15 cellular contexts compared by ENCODE assay signal in genomic region chr1:168628807-168629206, GRCh38. TPM values are rescaled to one million over a fixed set of nuclear protein-coding genes. Genes with fewer than 3 reads are reported as not detected.
DNase-seq lines count a peak whose midpoint lies in the region; ATAC-seq and TF ChIP-seq lines count a peak whose summit lies in the region.
"Had no signal": no experiment of that assay in that cellular context is flagged by ENCODE, and none has a peak within 500 bp of the region (broad histone marks: within the 10 kb centered on the region; RNA-seq: fewer than 3 reads in every experiment).

No MANE protein-coding gene starts in this region.

- H3K27me3 ChIP-seq in MG63 (no peaks in the 10 kb centered on the region), smooth muscle cell (ENCODE audit: low read depth) (no peaks in the 10 kb centered on the region)
- H3K27me3 ChIP-seq: SJSA1 had no signal

- H3K4me3 ChIP-seq in MG63 = no peak overlapping the region
- H3K4me3 ChIP-seq in epithelial cell of proximal tubule (ENCODE audit: low read depth, low read length) = no peak overlapping the region
- H3K4me3 ChIP-seq in smooth muscle cell = no peak overlapping the region
- H3K4me3 ChIP-seq: prostate gland, SJSA1 had no signal

- no peaks in the 10 kb centered on the region for H3K9me3 Mint-ChIP-seq in activated CD8-positive, alpha-beta T cell treated with anti-CD3 and anti-CD28 coated beads for 36 hours
- H3K9me3 Mint-ChIP-seq in activated CD8-positive, alpha-beta T cell treated with anti-CD3 and anti-CD28 coated beads, Interleukin-2, amount 10 ng/mL, durations not matched to agents 7 days and 5 days (ENCODE audit: insufficient read depth) = no peaks in the 10 kb centered on the region

- no peak overlapping the region for H3K27ac Mint-ChIP-seq in activated CD8-positive, alpha-beta T cell treated with anti-CD3 and anti-CD28 coated beads for 36 hours
- H3K27ac Mint-ChIP-seq in activated CD8-positive, alpha-beta T cell treated with anti-CD3 and anti-CD28 coated beads, Interleukin-2, amount 10 ng/mL, durations not matched to agents 7 days and 5 days = no peak overlapping the region

- no peak overlapping the region for H3K4me3 Mint-ChIP-seq in activated CD8-positive, alpha-beta T cell treated with anti-CD3 and anti-CD28 coated beads for 36 hours
- H3K4me3 Mint-ChIP-seq in activated CD8-positive, alpha-beta T cell treated with anti-CD3 and anti-CD28 coated beads, Interleukin-2, amount 10 ng/mL, durations not matched to agents 7 days and 5 days = no peak overlapping the region

- CTCF ChIA-PET in activated CD8-positive, alpha-beta T cell treated with anti-CD3 and anti-CD28 coated beads for 36 hours (lab: Charles Lee) = no interaction called here
- CTCF ChIA-PET in activated CD8-positive, alpha-beta T cell treated with anti-CD3 and anti-CD28 coated beads, Interleukin-2, amount 10 ng/mL, durations not matched to agents 7 days and 5 days (lab: Charles Lee) = no interaction called here

- peaks cover 6% of the 10 kb centered on the region for H3K4me1 Mint-ChIP-seq in activated CD8-positive, alpha-beta T cell treated with anti-CD3 and anti-CD28 coated beads for 36 hours (ENCODE audit: low read depth)
- no peaks in the 10 kb centered on the region for H3K4me1 Mint-ChIP-seq in activated CD8-positive, alpha-beta T cell treated with anti-CD3 and anti-CD28 coated beads, Interleukin-2, amount 10 ng/mL, durations not matched to agents 7 days and 5 days (ENCODE audit: low read depth)

- H3K36me3 ChIP-seq in MG63 (no peaks in the 10 kb centered on the region), smooth muscle cell (ENCODE audit: low read depth) (no peaks in the 10 kb centered on the region)
- H3K36me3 ChIP-seq: prostate gland, SJSA1 had no signal

- H3K9ac ChIP-seq in smooth muscle cell (ENCODE audit: low read depth) = no peak overlapping the region

- H3K27me3 Mint-ChIP-seq in activated CD8-positive, alpha-beta T cell treated with anti-CD3 and anti-CD28 coated beads for 36 hours = peaks cover 6% of the 10 kb centered on the region
- H3K27me3 Mint-ChIP-seq in activated CD8-positive, alpha-beta T cell treated with anti-CD3 and anti-CD28 coated beads, Interleukin-2, amount 10 ng/mL, durations not matched to agents 7 days and 5 days (ENCODE audit: low read depth) = peaks cover 3% of the 10 kb centered on the region

- no peaks in the 10 kb centered on the region for H3K36me3 Mint-ChIP-seq in activated CD8-positive, alpha-beta T cell treated with anti-CD3 and anti-CD28 coated beads for 36 hours (ENCODE audit: low read depth)
- H3K36me3 Mint-ChIP-seq in activated CD8-positive, alpha-beta T cell treated with anti-CD3 and anti-CD28 coated beads, Interleukin-2, amount 10 ng/mL, durations not matched to agents 7 days and 5 days (ENCODE audit: low read depth) = no peaks in the 10 kb centered on the region

- peak; percentile 16 for DNase-seq in activated CD8-positive, alpha-beta T cell treated with anti-CD3 and anti-CD28 coated beads for 36 hours
- DNase-seq in activated CD8-positive, alpha-beta T cell treated with anti-CD3 and anti-CD28 coated beads, Interleukin-2, amount 10 ng/mL, durations not matched to agents 7 days and 5 days = no peak
- DNase-seq in MG63 = peak; percentile 56
- DNase-seq in epithelial cell of proximal tubule (ENCODE audit: low read depth) = peak; percentile 79
- no peak for DNase-seq in smooth muscle cell (lab: John Stamatoyannopoulos, UW; ENCODE audit: unreplicated experiment)
- no peak for DNase-seq in NCI-H345 (lab: John Stamatoyannopoulos, UW)
- DNase-seq in KG1 (lab: John Stamatoyannopoulos, UW) = no peak
- DNase-seq in NCI-H1417 (lab: John Stamatoyannopoulos, UW) = no peak
- DNase-seq: amygdala, erythroblast, Karpas-422, left colon, NCI-H446 had no signal

- H3F3A ChIP-seq in smooth muscle cell (ENCODE audit: low read depth) = peaks cover 4% of the 10 kb centered on the region

- H3K4me2 ChIP-seq in smooth muscle cell = peak overlapping the region; percentile 36

- H3K9me3 ChIP-seq in MG63 (no peaks in the 10 kb centered on the region), smooth muscle cell (replicated peaks; ENCODE audit: low read depth) (no peaks in the 10 kb centered on the region)
- H3K9me3 ChIP-seq: prostate gland, SJSA1 had no signal

- peak; percentile 98 for ATAC-seq in activated CD8-positive, alpha-beta T cell treated with anti-CD3 and anti-CD28 coated beads for 36 hours
- no peak for ATAC-seq in activated CD8-positive, alpha-beta T cell treated with anti-CD3 and anti-CD28 coated beads, Interleukin-2, amount 10 ng/mL, durations not matched to agents 7 days and 5 days
- ATAC-seq: left colon had no signal

- H4K20me1 ChIP-seq in smooth muscle cell (ENCODE audit: low read depth) = no peaks in the 10 kb centered on the region

- peak overlapping the region; percentile 70 for H3K27ac ChIP-seq in smooth muscle cell (ENCODE audit: low read depth)
- H3K27ac ChIP-seq: prostate gland, SJSA1 had no signal

- no peak overlapping the region for H2AFZ ChIP-seq in smooth muscle cell (ENCODE audit: low read depth)

- no peaks in the 10 kb centered on the region for H3K79me2 ChIP-seq in smooth muscle cell (ENCODE audit: low read depth)

- H3K4me1 ChIP-seq in smooth muscle cell (ENCODE audit: low read depth) = no peaks in the 10 kb centered on the region
- H3K4me1 ChIP-seq: prostate gland, SJSA1 had no signal

- POLR2A ChIA-PET in activated CD8-positive, alpha-beta T cell treated with anti-CD3 and anti-CD28 coated beads for 36 hours (lab: Charles Lee) = no interaction called here
- POLR2A ChIA-PET in activated CD8-positive, alpha-beta T cell treated with anti-CD3 and anti-CD28 coated beads, Interleukin-2, amount 10 ng/mL, durations not matched to agents 7 days and 5 days (lab: Charles Lee) = no interaction called here

- intact Hi-C loops in activated CD8-positive, alpha-beta T cell treated with anti-CD3 and anti-CD28 coated beads for 36 hours (cut with micrococcal nuclease) = no loop called here

- no peak for TF ChIP-seq CTCF in activated CD8-positive, alpha-beta T cell treated with anti-CD3 and anti-CD28 coated beads for 36 hours (IDR thresholded peaks at IDR 0.05)
- TF ChIP-seq CTCF in epithelial cell of proximal tubule (conservative IDR thresholded peaks at IDR 0.05; ENCODE audit: low read depth, low read length) = no peak
- no peak for TF ChIP-seq CTCF in smooth muscle cell (IDR thresholded peaks at IDR 0.05; ENCODE audit: borderline replicate concordance, insufficient read depth, poor library complexity, severe bottlenecking)

RNA-seq across cellular contexts. Expression of gene XCL1, which starts 52.4 kb away (rescaled TPM):
- total RNA-seq in activated CD8-positive, alpha-beta T cell treated with anti-CD3 and anti-CD28 coated beads for 36 hours = 100 to 1,000 TPM; 106 to 114 TPM
- 10 to 100 TPM; 38.3 to 41.8 TPM for total RNA-seq in activated CD8-positive, alpha-beta T cell treated with anti-CD3 and anti-CD28 coated beads, Interleukin-2, amount 10 ng/mL, durations not matched to agents 7 days and 5 days
- not detected in 2 replicates for total RNA-seq in MG63 (2014; rRNA removed; shearing (Covaris generic); ENCODE audit: low replicate concordance)
- total RNA-seq in epithelial cell of proximal tubule (not detected in 2 replicates), smooth muscle cell (not detected in 2 replicates)
- polyA plus RNA-seq in smooth muscle cell = 0.45 and 0.67 TPM in 2 replicates
- total RNA-seq: prostate gland, SJSA1 had no signal

Comparison
In these comparisons a context has a peak if more than half of its experiments do, and no peak if none do; other contexts are left out.
1. DNase-seq: peak in activated CD8-positive, alpha-beta T cell treated with anti-CD3 and anti-CD28 coated beads for 36 hours (single experiment), MG63 (single experiment) and epithelial cell of proximal tubule (single experiment); none in activated CD8-positive, alpha-beta T cell treated with anti-CD3 and anti-CD28 coated beads, Interleukin-2, amount 10 ng/mL, durations not matched to agents 7 days and 5 days (single experiment), smooth muscle cell (single experiment), NCI-H345 (single experiment), KG1 (single experiment) and NCI-H1417 (0 of 3).
2. RNA of gene XCL1, which starts 52.4 kb away (total RNA-seq): 106 to 114 TPM in activated CD8-positive, alpha-beta T cell treated with anti-CD3 and anti-CD28 coated beads for 36 hours and 38.3 to 41.8 TPM in activated CD8-positive, alpha-beta T cell treated with anti-CD3 and anti-CD28 coated beads, Interleukin-2, amount 10 ng/mL, durations not matched to agents 7 days and 5 days; not detected in smooth muscle cell, not detected in MG63 and not detected in epithelial cell of proximal tubule; every median in the first group is over 10 times any median in the second.